Comparison of ENCODE assay signal across 1 cellular context in genomic region chr3:44624696-44625528, GRCh38.
TF ChIP-seq lines count a peak whose summit lies in the region.

ZNF197 (plus strand) TSS chr3:44625036; CDS start chr3:44629155, 4,119 bp downstream.

TF ChIP-seq in HepG2, 621 proteins besides CTCF, POLR2A, EP300 and RAD21 (continued from another document and continues in another):
- TF ChIP-seq ARID4A (CRISPR knock-in tag; IDR thresholded peaks at IDR 0.05; ENCODE audit: borderline replicate concordance) (peak; percentile 61; the same call in 1 of the 2 replicates), HINFP (CRISPR knock-in tag; IDR thresholded peaks at IDR 0.05; ENCODE audit: low read depth) (no peak), ZNF484 (CRISPR knock-in tag; IDR thresholded peaks at IDR 0.05; ENCODE audit: borderline replicate concordance, low read depth) (no peak), ZFY (CRISPR knock-in tag; IDR thresholded peaks at IDR 0.05) (peak; percentile 79), ZMAT3 (CRISPR knock-in tag; conservative IDR thresholded peaks at IDR 0.05) (no peak), ZNF768 (CRISPR knock-in tag; IDR thresholded peaks at IDR 0.05) (peak; percentile 30; the same call in 1 of the 2 replicates), MXD3 (CRISPR knock-in tag; IDR thresholded peaks at IDR 0.05) (no peak), TAF1 (CRISPR knock-in tag; IDR thresholded peaks at IDR 0.05) (peak; percentile 60), NR2F6 (IDR thresholded peaks at IDR 0.05) (no peak), NR2F6 (CRISPR knock-in tag; IDR thresholded peaks at IDR 0.05) (no peak), SNAPC5 (CRISPR knock-in tag; IDR thresholded peaks at IDR 0.05; ENCODE audit: borderline replicate concordance) (no peak), ZNF839 (CRISPR knock-in tag; IDR thresholded peaks at IDR 0.05; ENCODE audit: borderline replicate concordance) (no peak), ZSCAN20 (CRISPR knock-in tag; IDR thresholded peaks at IDR 0.05; ENCODE audit: borderline replicate concordance) (no peak), HOXA3 (CRISPR knock-in tag; IDR thresholded peaks at IDR 0.05) (peak; percentile 74; the same call in 1 of the 2 replicates), SP4 (CRISPR knock-in tag; IDR thresholded peaks at IDR 0.05) (peak; percentile 37; the same call in 1 of the 2 replicates), IKZF5 (CRISPR knock-in tag; IDR thresholded peaks at IDR 0.05) (0 out of 2 replicates have a peak, but pooled peaks have one; percentile 16), ZMYM4 (CRISPR knock-in tag; IDR thresholded peaks at IDR 0.05) (peak; percentile 84), ZNF607 (CRISPR knock-in tag; IDR thresholded peaks at IDR 0.05; ENCODE audit: borderline replicate concordance) (0 out of 2 replicates have a peak, but pooled peaks have one; percentile 57), KMT2A (CRISPR knock-in tag; IDR thresholded peaks at IDR 0.05) (peak; percentile 59; the same call in 1 of the 2 replicates), ZHX2 (IDR thresholded peaks at IDR 0.05; ENCODE audit: low read depth) (peak; percentile 64; the same call in 1 of the 2 replicates), ZHX2 (CRISPR knock-in tag; IDR thresholded peaks at IDR 0.05; ENCODE audit: borderline replicate concordance) (no peak), CREB1 (IDR thresholded peaks at IDR 0.05) (no peak), CREB1 (CRISPR knock-in tag; IDR thresholded peaks at IDR 0.05) (peak; percentile 36; the same call in 1 of the 2 replicates), NR2C2 (CRISPR knock-in tag; IDR thresholded peaks at IDR 0.05; ENCODE audit: borderline replicate concordance) (peak; percentile 49), HMGXB4 (CRISPR knock-in tag; IDR thresholded peaks at IDR 0.05; ENCODE audit: borderline replicate concordance in 1 of 2, low read depth in 1 of 2) (peak in 1 of 2 experiments; percentile 56; a peak in 2 of 4 replicates), YEATS2 (CRISPR knock-in tag; IDR thresholded peaks at IDR 0.05; ENCODE audit: borderline replicate concordance) (peak; percentile 62; the same call in 1 of the 2 replicates), YY1 (IDR thresholded peaks at IDR 0.05; ENCODE audit: insufficient read depth, insufficient replicate concordance, low read depth, low read length) (peak; percentile 86), ZNF687 (CRISPR knock-in tag; IDR thresholded peaks at IDR 0.05) (peak; percentile 88), ZNF274 (CRISPR knock-in tag; IDR thresholded peaks at IDR 0.05) (peak; percentile 40; the same call in 1 of the 2 replicates), ZFYVE20 (CRISPR knock-in tag; IDR thresholded peaks at IDR 0.05; ENCODE audit: borderline replicate concordance, low read depth) (no peak), NPAS2 (CRISPR knock-in tag; IDR thresholded peaks at IDR 0.05; ENCODE audit: borderline replicate concordance) (no peak), SETDB1 (CRISPR knock-in tag; IDR thresholded peaks at IDR 0.05; ENCODE audit: borderline replicate concordance) (no peak), KDM2A (CRISPR knock-in tag; IDR thresholded peaks at IDR 0.05; ENCODE audit: borderline replicate concordance, low read depth) (peak; percentile 49; the same call in 1 of the 2 replicates), GABPB1 (CRISPR knock-in tag; IDR thresholded peaks at IDR 0.05) (peak; percentile 94), KMT2B (CRISPR knock-in tag; IDR thresholded peaks at IDR 0.05) (0 out of 2 replicates have a peak, but pooled peaks have one; percentile 33), TFDP1 (CRISPR knock-in tag; IDR thresholded peaks at IDR 0.05; ENCODE audit: borderline replicate concordance) (peak; percentile 50; the same call in 1 of the 2 replicates)
